Comparison of ENCODE assay signal across 2 cellular contexts in the genomic region with DNA sequence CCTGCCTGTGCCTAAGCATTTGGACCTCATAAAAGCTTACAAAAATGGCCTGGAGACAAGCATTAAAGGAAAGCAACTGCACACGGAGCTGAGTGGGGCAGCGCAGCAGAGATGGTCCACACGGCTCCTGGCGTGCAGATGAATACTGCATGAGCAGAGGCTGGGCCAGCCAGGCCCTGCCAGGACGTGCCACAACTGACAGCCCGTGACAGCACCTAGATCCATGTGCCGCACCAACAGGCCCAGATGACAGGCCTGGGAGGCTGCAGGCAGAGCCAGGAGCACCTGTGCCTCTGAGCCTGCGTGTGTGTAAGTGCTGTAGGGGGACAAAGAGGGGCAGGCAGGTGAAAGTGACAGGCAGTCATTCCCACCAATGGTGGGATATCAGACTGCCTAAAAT.
TF ChIP-seq lines count a peak whose summit lies in the region.

No MANE protein-coding gene starts in this region.

TF ChIP-seq in SK-N-SH, 30 proteins besides CTCF, POLR2A, EP300 and RAD21:
- TF ChIP-seq ZBTB33 (IDR thresholded peaks at IDR 0.05; ENCODE audit: borderline replicate concordance, low read depth) (no peak), MXI1 (IDR thresholded peaks at IDR 0.05; ENCODE audit: low read depth, low read length) (peak; percentile 45; the same call in 1 of the 2 replicates)

TF ChIP-seq in SK-N-SH treated with all-trans-retinoic acid at 6 μM for 48 hours, 23 proteins besides CTCF, POLR2A, EP300 and RAD21:
- TF ChIP-seq CSDC2 (CRISPR knock-in tag; IDR thresholded peaks at IDR 0.05) = no peak
- TF ChIP-seq ZC3H10 (CRISPR knock-in tag; IDR thresholded peaks at IDR 0.05) = no peak
- TF ChIP-seq CREB5 (CRISPR knock-in tag; IDR thresholded peaks at IDR 0.05; ENCODE audit: low read depth) = no peak
- no peak for TF ChIP-seq ARNTL (CRISPR knock-in tag; IDR thresholded peaks at IDR 0.05; ENCODE audit: borderline replicate concordance, low read depth)
- TF ChIP-seq, protein P1, sequence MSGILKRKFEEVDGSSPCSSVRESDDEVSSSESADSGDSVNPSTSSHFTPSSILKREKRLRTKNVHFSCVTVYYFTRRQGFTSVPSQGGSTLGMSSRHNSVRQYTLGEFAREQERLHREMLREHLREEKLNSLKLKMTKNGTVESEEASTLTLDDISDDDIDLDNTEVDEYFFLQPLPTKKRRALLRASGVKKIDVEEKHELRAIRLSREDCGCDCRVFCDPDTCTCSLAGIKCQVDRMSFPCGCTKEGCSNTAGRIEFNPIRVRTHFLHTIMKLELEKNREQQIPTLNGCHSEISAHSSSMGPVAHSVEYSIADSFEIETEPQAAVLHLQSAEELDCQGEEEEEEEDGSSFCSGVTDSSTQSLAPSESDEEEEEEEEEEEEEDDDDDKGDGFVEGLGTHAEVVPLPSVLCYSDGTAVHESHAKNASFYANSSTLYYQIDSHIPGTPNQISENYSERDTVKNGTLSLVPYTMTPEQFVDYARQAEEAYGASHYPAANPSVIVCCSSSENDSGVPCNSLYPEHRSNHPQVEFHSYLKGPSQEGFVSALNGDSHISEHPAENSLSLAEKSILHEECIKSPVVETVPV (CRISPR knock-in tag; IDR thresholded peaks at IDR 0.05) = no peak
- TF ChIP-seq, protein P2, sequence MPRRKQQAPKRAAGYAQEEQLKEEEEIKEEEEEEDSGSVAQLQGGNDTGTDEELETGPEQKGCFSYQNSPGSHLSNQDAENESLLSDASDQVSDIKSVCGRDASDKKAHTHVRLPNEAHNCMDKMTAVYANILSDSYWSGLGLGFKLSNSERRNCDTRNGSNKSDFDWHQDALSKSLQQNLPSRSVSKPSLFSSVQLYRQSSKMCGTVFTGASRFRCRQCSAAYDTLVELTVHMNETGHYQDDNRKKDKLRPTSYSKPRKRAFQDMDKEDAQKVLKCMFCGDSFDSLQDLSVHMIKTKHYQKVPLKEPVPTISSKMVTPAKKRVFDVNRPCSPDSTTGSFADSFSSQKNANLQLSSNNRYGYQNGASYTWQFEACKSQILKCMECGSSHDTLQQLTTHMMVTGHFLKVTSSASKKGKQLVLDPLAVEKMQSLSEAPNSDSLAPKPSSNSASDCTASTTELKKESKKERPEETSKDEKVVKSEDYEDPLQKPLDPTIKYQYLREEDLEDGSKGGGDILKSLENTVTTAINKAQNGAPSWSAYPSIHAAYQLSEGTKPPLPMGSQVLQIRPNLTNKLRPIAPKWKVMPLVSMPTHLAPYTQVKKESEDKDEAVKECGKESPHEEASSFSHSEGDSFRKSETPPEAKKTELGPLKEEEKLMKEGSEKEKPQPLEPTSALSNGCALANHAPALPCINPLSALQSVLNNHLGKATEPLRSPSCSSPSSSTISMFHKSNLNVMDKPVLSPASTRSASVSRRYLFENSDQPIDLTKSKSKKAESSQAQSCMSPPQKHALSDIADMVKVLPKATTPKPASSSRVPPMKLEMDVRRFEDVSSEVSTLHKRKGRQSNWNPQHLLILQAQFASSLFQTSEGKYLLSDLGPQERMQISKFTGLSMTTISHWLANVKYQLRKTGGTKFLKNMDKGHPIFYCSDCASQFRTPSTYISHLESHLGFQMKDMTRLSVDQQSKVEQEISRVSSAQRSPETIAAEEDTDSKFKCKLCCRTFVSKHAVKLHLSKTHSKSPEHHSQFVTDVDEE (CRISPR knock-in tag; IDR thresholded peaks at IDR 0.05) = no peak
